ENCODE assay signal across 22 cellular contexts in the genomic region with DNA sequence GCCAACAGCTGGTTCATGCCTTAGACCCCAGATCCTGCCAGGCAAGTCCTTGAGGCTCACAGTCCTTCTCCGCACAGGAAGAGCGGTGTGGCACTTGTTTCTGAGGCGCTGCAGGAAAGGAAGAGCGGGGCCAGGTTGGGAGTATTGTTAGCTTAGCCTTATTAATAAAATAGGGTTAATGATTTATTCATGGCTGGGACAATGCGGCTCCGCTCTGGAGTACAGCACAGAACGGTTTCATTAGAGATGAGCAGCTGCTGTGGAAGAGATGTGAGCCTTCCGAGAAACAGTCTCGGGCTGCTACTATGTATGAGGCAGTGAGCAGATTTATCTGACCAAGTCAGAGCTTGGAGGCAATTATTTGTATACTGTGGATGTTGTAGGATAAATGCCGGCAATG.
A peak's percentile ranks its signal among the peaks of the same experiment; 100 is the strongest.
DNase-seq lines count a peak whose midpoint lies in the region; ATAC-seq and TF ChIP-seq lines count a peak whose summit lies in the region.
"Had no signal": no experiment of that assay in that cellular context is flagged by ENCODE, and none has a peak within 500 bp of the region (broad histone marks: within the 10 kb centered on the region; RNA-seq: fewer than 3 reads in every experiment).

No MANE protein-coding gene starts in this region.

- TF ChIP-seq CTCF in nephron progenitor cell (IDR thresholded peaks at IDR 0.05), result no peak
- no peak for TF ChIP-seq CTCF in type B pancreatic cell (conservative IDR thresholded peaks at IDR 0.05)

- peaks cover 21% of the 10 kb centered on the region for H3K4me1 ChIP-seq in endocrine pancreas (ENCODE audit: control insufficient read depth, insufficient read depth, low read length)
- H3K4me1 ChIP-seq: BLaER1 had no signal

- no peaks in the 10 kb centered on the region for H3K9me3 Mint-ChIP-seq in nephron progenitor cell
- no peaks in the 10 kb centered on the region for H3K9me3 Mint-ChIP-seq in type B pancreatic cell

- H3K4me1 Mint-ChIP-seq in nephron progenitor cell, result peaks cover 35% of the 10 kb centered on the region
- peaks cover 37% of the 10 kb centered on the region for H3K4me1 Mint-ChIP-seq in type B pancreatic cell (ENCODE audit: unreplicated experiment)
- H3K4me1 Mint-ChIP-seq: CD4-positive, alpha-beta memory T cell had no signal

- H3K36me3 ChIP-seq in endocrine pancreas (ENCODE audit: control insufficient read depth, insufficient read depth, low read length), result no peaks in the 10 kb centered on the region
- H3K36me3 ChIP-seq: BLaER1, MG63, SJSA1 had no signal

- no peak for ATAC-seq in HG03520 (IDR thresholded peaks at IDR 0.05; ENCODE audit: unreplicated experiment)
- ATAC-seq: HCT116, Right ventricle myocardium inferior had no signal

- no peak overlapping the region for H3K4me3 Mint-ChIP-seq in nephron progenitor cell
- H3K4me3 Mint-ChIP-seq in type B pancreatic cell, result peak overlapping the region; percentile 13
- H3K4me3 Mint-ChIP-seq: CD4-positive, alpha-beta memory T cell had no signal

- H3K36me3 Mint-ChIP-seq in nephron progenitor cell (ENCODE audit: low read depth) (no peaks in the 10 kb centered on the region), type B pancreatic cell (no peaks in the 10 kb centered on the region)
- H3K36me3 Mint-ChIP-seq: CD4-positive, alpha-beta memory T cell had no signal

- no peak overlapping the region for H3K9ac ChIP-seq in endocrine pancreas (ENCODE audit: control insufficient read depth, insufficient read depth, low read length)
- H3K9ac ChIP-seq: BLaER1 had no signal

- DNase-seq in DMS53 (lab: John Stamatoyannopoulos, UW) (peak; percentile 40), DMS53 treated with DMSO at 0.1 percent for 48 hours (lab: John Stamatoyannopoulos, UW; ENCODE audit: unreplicated experiment) (no peak), nephron progenitor cell (no peak), type B pancreatic cell (ENCODE audit: extremely low spot score, unreplicated experiment) (no peak), NCI-H748 (lab: John Stamatoyannopoulos, UW; ENCODE audit: unreplicated experiment) (no peak), cerebellar nuclear complex (lab: John Stamatoyannopoulos, UW) (no peak)
- DNase-seq: ACHN; CD4-positive, alpha-beta memory T cell; DMS153; GDM1; MG63; NCI-H1417; NCI-H1694 treated with DMSO at 0.1 percent for 48 hours; NCI-H2081 treated with DMSO at 0.1 percent for 48 hours; NCI-H226; NCI-H510A treated with DMSO at 0.1 percent for 48 hours had no signal

- H3K4me3 ChIP-seq in endocrine pancreas (ENCODE audit: control insufficient read depth, insufficient read depth, low read length), result peak overlapping the region; percentile 53
- H3K4me3 ChIP-seq: BLaER1, MG63, SJSA1 had no signal

- H3K27me3 ChIP-seq in endocrine pancreas (ENCODE audit: control insufficient read depth, insufficient read depth, low read length), result no peaks in the 10 kb centered on the region
- H3K27me3 ChIP-seq: BLaER1, MG63, SJSA1 had no signal

- peak overlapping the region; percentile 47 for H3K27ac Mint-ChIP-seq in nephron progenitor cell
- H3K27ac Mint-ChIP-seq in type B pancreatic cell, result no peak overlapping the region
- H3K27ac Mint-ChIP-seq: CD4-positive, alpha-beta memory T cell had no signal

- H3K9me3 ChIP-seq in endocrine pancreas (ENCODE audit: control insufficient read depth, low read length), result no peaks in the 10 kb centered on the region
- H3K9me3 ChIP-seq: BLaER1, MG63, SJSA1 had no signal

- H3K27me3 Mint-ChIP-seq in nephron progenitor cell (ENCODE audit: low read depth, poor library complexity), result peaks cover 7% of the 10 kb centered on the region
- peaks cover 7% of the 10 kb centered on the region for H3K27me3 Mint-ChIP-seq in type B pancreatic cell
- H3K27me3 Mint-ChIP-seq: CD4-positive, alpha-beta memory T cell had no signal
